Comparison of ENCODE assay signal across 34 cellular contexts in genomic region chr3:41018841-41019240, GRCh38.
"Had no signal": no experiment of that assay in that cellular context is flagged by ENCODE, and none has a peak within 500 bp of the region (broad histone marks: within the 10 kb centered on the region; RNA-seq: fewer than 3 reads in every experiment).

No MANE protein-coding gene starts in this region.

- H3K9me3 ChIP-seq: colonic mucosa, MG63, SJCRH30 had no signal

- H3K4me1 Mint-ChIP-seq: activated CD4-positive, alpha-beta memory T cell treated with anti-CD3 and anti-CD28 coated beads, Interleukin-2, amount 10 ng/mL, durations not matched to agents 7 days and 5 days; activated CD8-positive, alpha-beta memory T cell treated with anti-CD3 and anti-CD28 coated beads, Interleukin-2, amount 10 ng/mL, durations not matched to agents 7 days and 5 days; activated naive CD8-positive, alpha-beta T cell treated with anti-CD3 and anti-CD28 coated beads for 36 hours; central memory CD8-positive, alpha-beta T cell had no signal

- DNase-seq: activated CD4-positive, alpha-beta memory T cell treated with anti-CD3 and anti-CD28 coated beads, Interleukin-2, amount 10 ng/mL, durations not matched to agents 7 days and 5 days; activated CD4-positive, alpha-beta T cell treated with anti-CD3 and anti-CD28 coated beads for 1 hour; activated CD4-positive, alpha-beta T cell treated with anti-CD3 and anti-CD28 coated beads for 48 hours; activated CD4-positive, CD25-positive, alpha-beta regulatory T cell; activated CD8-positive, alpha-beta memory T cell treated with anti-CD3 and anti-CD28 coated beads for 24 hours; activated CD8-positive, alpha-beta memory T cell treated with anti-CD3 and anti-CD28 coated beads, Interleukin-2, amount 10 ng/mL, durations not matched to agents 7 days and 5 days; activated CD8-positive, alpha-beta memory T cell treated with anti-CD3 and anti-CD28 coated beads, Interleukin-2, amount 50 U/mL, for 48 hours; activated effector memory CD4-positive, alpha-beta T cell treated with Interleukin-2 at 50 U/mL for 16 hours; activated naive CD4-positive, alpha-beta T cell; activated naive CD4-positive, alpha-beta T cell treated with anti-CD3 and anti-CD28 coated beads, Interleukin-2, amount 50 U/mL, for 16 hours; activated naive CD8-positive, alpha-beta T cell treated with anti-CD3 and anti-CD28 coated beads for 36 hours; activated T-cell treated with anti-CD3 and anti-CD28 coated beads, Interleukin-2, amount 50 U/mL, for 48 hours; amniotic stem cell; aorta; colonic mucosa; Karpas-422; MG63; NCI-H1092; NCI-H1436 treated with DMSO at 0.1 percent for 48 hours; NCI-H1694 treated with DMSO at 0.1 percent for 48 hours; NCI-H2029; NCI-H345; NCI-H524 treated with DMSO at 0.1 percent for 48 hours; OCI-M1; Right ventricle myocardium superior; SJCRH30; SW 1271; T-helper 1 cell; T-helper 2 cell; T-helper 9 cell; WERI-Rb-1 had no signal

- H3K36me3 Mint-ChIP-seq: activated CD8-positive, alpha-beta memory T cell treated with anti-CD3 and anti-CD28 coated beads, Interleukin-2, amount 10 ng/mL, durations not matched to agents 7 days and 5 days; activated naive CD8-positive, alpha-beta T cell treated with anti-CD3 and anti-CD28 coated beads for 36 hours had no signal

- H3K4me1 ChIP-seq: colonic mucosa, SJCRH30 had no signal

- H3K27ac ChIP-seq: cardiac muscle cell, colonic mucosa, SJCRH30, SK-N-MC, WERI-Rb-1 had no signal

- H3K4me3 ChIP-seq: cardiac muscle cell, colonic mucosa, MG63, SJCRH30, SK-N-MC had no signal

- H3K4me3 Mint-ChIP-seq: activated CD4-positive, alpha-beta memory T cell treated with anti-CD3 and anti-CD28 coated beads, Interleukin-2, amount 10 ng/mL, durations not matched to agents 7 days and 5 days; activated CD8-positive, alpha-beta memory T cell treated with anti-CD3 and anti-CD28 coated beads, Interleukin-2, amount 10 ng/mL, durations not matched to agents 7 days and 5 days; activated naive CD8-positive, alpha-beta T cell treated with anti-CD3 and anti-CD28 coated beads for 36 hours; central memory CD8-positive, alpha-beta T cell had no signal

- ATAC-seq: activated CD8-positive, alpha-beta memory T cell treated with anti-CD3 and anti-CD28 coated beads, Interleukin-2, amount 10 ng/mL, durations not matched to agents 7 days and 5 days had no signal

- H3K9me3 Mint-ChIP-seq: activated CD4-positive, alpha-beta memory T cell treated with anti-CD3 and anti-CD28 coated beads, Interleukin-2, amount 10 ng/mL, durations not matched to agents 7 days and 5 days; activated naive CD8-positive, alpha-beta T cell treated with anti-CD3 and anti-CD28 coated beads for 36 hours; central memory CD8-positive, alpha-beta T cell had no signal

- H3K27ac Mint-ChIP-seq: activated CD4-positive, alpha-beta memory T cell treated with anti-CD3 and anti-CD28 coated beads, Interleukin-2, amount 10 ng/mL, durations not matched to agents 7 days and 5 days; activated CD8-positive, alpha-beta memory T cell treated with anti-CD3 and anti-CD28 coated beads, Interleukin-2, amount 10 ng/mL, durations not matched to agents 7 days and 5 days; activated naive CD8-positive, alpha-beta T cell treated with anti-CD3 and anti-CD28 coated beads for 36 hours had no signal

- H3K36me3 ChIP-seq: cardiac muscle cell, colonic mucosa, MG63, SJCRH30, WERI-Rb-1 had no signal

- H3K27me3 Mint-ChIP-seq: central memory CD8-positive, alpha-beta T cell had no signal

- H3K27me3 ChIP-seq: cardiac muscle cell, colonic mucosa, MG63, SJCRH30 had no signal
